In the genomic region with DNA sequence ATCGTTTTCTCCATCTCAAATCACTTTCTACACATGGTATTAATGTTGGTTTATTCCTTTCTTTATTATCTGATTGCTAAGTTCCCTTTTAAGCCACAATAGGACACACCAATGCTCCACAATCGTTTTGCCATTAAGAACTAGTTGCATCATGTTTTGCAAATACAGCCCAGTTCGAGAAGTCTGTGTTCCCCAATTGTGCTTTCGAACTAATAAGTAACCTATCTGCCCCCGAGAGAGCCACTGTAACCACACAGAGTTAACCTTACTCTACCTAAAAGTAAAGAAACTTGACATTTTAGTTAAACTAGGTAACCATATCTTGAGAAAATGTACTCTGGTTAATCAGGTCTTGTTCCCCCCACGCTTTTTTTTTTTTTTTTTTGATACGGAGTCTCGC, we compare ENCODE assay signal across 1 cellular context.
TF ChIP-seq lines count a peak whose summit lies in the region.

No MANE protein-coding gene starts in this region.

TF ChIP-seq in A549, 52 proteins besides CTCF, POLR2A, EP300 and RAD21 (continued from another document):
- TF ChIP-seq RCOR1 (IDR thresholded peaks at IDR 0.05; ENCODE audit: low read depth, low read length) (no peak), MAZ (IDR thresholded peaks at IDR 0.05; ENCODE audit: borderline replicate concordance, low read depth, low read length) (no peak)
